ENCODE assay signal across 17 cellular contexts in genomic region chr13:24066405-24067292, GRCh38.
"Had no signal": no experiment of that assay in that cellular context is flagged by ENCODE, and none has a peak within 500 bp of the region (broad histone marks: within the 10 kb centered on the region; RNA-seq: fewer than 3 reads in every experiment).

No MANE protein-coding gene starts in this region.

- ATAC-seq: activated CD8-positive, alpha-beta T cell treated with anti-CD3 and anti-CD28 coated beads for 36 hours; activated T-cell treated with anti-CD3 and anti-CD28 coated beads, Interleukin-2, amount 50 U/mL, for 4 hours; gastroesophageal sphincter; heart right ventricle; left lung; natural killer cell; psoas muscle had no signal

- DNase-seq: activated B cell treated with CpG ODN at 0.5 μM for 24 hours; activated CD4-positive, alpha-beta T cell treated with anti-CD3 and anti-CD28 coated beads for 48 hours; activated CD8-positive, alpha-beta T cell treated with anti-CD3 and anti-CD28 coated beads for 36 hours; activated effector memory CD4-positive, alpha-beta T cell treated with Interleukin-2 at 50 U/mL for 16 hours; activated naive CD4-positive, alpha-beta T cell treated with anti-CD3 and anti-CD28 coated beads, Interleukin-2, amount 50 U/mL, for 16 hours; activated T-cell treated with anti-CD3 and anti-CD28 coated beads, Interleukin-2, amount 50 U/mL, for 4 hours; adrenal gland; dorsolateral prefrontal cortex; erythroblast; heart right ventricle; left lung; mammary epithelial cell; natural killer cell; occipital lobe; psoas muscle; T-helper 2 cell had no signal
